ENCODE assay signal across 30 cellular contexts in genomic region chr15:72242775-72243370, GRCh38. TPM values are rescaled to one million over a fixed set of nuclear protein-coding genes. Genes with fewer than 3 reads are reported as not detected.
DNase-seq lines count a peak whose midpoint lies in the region; ATAC-seq and TF ChIP-seq lines count a peak whose summit lies in the region.
"Had no signal": no experiment of that assay in that cellular context is flagged by ENCODE, and none has a peak within 500 bp of the region (broad histone marks: within the 10 kb centered on the region; RNA-seq: fewer than 3 reads in every experiment).

No MANE protein-coding gene starts in this region.

- H3K36me3 Mint-ChIP-seq in activated CD8-positive, alpha-beta T cell treated with anti-CD3 and anti-CD28 coated beads for 36 hours (ENCODE audit: low read depth): peaks cover 33% of the 10 kb centered on the region
- peaks cover 27% of the 10 kb centered on the region for H3K36me3 Mint-ChIP-seq in activated CD8-positive, alpha-beta T cell treated with anti-CD3 and anti-CD28 coated beads, Interleukin-2, amount 10 ng/mL, durations not matched to agents 7 days and 5 days (ENCODE audit: low read depth)
- peaks cover 62% of the 10 kb centered on the region for H3K36me3 Mint-ChIP-seq in brain

- no peak for DNase-seq in activated CD8-positive, alpha-beta T cell treated with anti-CD3 and anti-CD28 coated beads for 36 hours
- no peak for DNase-seq in activated CD8-positive, alpha-beta T cell treated with anti-CD3 and anti-CD28 coated beads, Interleukin-2, amount 10 ng/mL, durations not matched to agents 7 days and 5 days
- DNase-seq in Right ventricle myocardium superior: no peak
- DNase-seq in stimulated activated naive CD4-positive, alpha-beta T cell (lab: John Stamatoyannopoulos, UW): no peak
- DNase-seq: 8988T; activated CD4-positive, alpha-beta T cell treated with anti-CD3 and anti-CD28 coated beads, Interleukin-2, amount 10 ng/mL, durations not matched to agents 7 days and 5 days; activated CD8-positive, alpha-beta memory T cell treated with anti-CD3 and anti-CD28 coated beads, Interleukin-2, amount 50 U/mL, for 48 hours; activated naive CD8-positive, alpha-beta T cell treated with anti-CD3 and anti-CD28 coated beads, Interleukin-2, amount 10 ng/mL, durations not matched to agents 7 days and 5 days; AML-193; COR-L47; effector CD8-positive, alpha-beta T cell; hypothalamus; IMR-90; NCI-H1436; NCI-H510A; NK-92 treated with Interleukin-12 subunit alpha and Interleukin-12 subunit beta, amount 100 ng/mL, for 24 hours; Peyer's patch; retina; stimulated activated CD4-positive, alpha-beta T cell treated with anti-CD3 and anti-CD28 coated beads, Interleukin-4, amount 100 ng/mL, for 1 hour; stimulated activated naive CD8-positive, alpha-beta T cell treated with anti-CD3 and anti-CD28 coated beads, Interleukin-15, Interleukin-2, amounts not matched to agents 100 U/mL and 50 U/mL, for 24 hours; tibial artery had no signal

- no peaks in the 10 kb centered on the region for H3K9me3 Mint-ChIP-seq in activated CD8-positive, alpha-beta T cell treated with anti-CD3 and anti-CD28 coated beads for 36 hours
- no peaks in the 10 kb centered on the region for H3K9me3 Mint-ChIP-seq in activated CD8-positive, alpha-beta T cell treated with anti-CD3 and anti-CD28 coated beads, Interleukin-2, amount 10 ng/mL, durations not matched to agents 7 days and 5 days (ENCODE audit: insufficient read depth)
- no peaks in the 10 kb centered on the region for H3K9me3 Mint-ChIP-seq in brain
- H3K9me3 Mint-ChIP-seq: activated CD4-positive, alpha-beta T cell treated with anti-CD3 and anti-CD28 coated beads, Interleukin-2, amount 10 ng/mL, durations not matched to agents 7 days and 5 days; activated naive CD8-positive, alpha-beta T cell treated with anti-CD3 and anti-CD28 coated beads, Interleukin-2, amount 10 ng/mL, durations not matched to agents 7 days and 5 days had no signal

- H3K27me3 Mint-ChIP-seq in activated CD8-positive, alpha-beta T cell treated with anti-CD3 and anti-CD28 coated beads for 36 hours: no peaks in the 10 kb centered on the region
- H3K27me3 Mint-ChIP-seq in activated CD8-positive, alpha-beta T cell treated with anti-CD3 and anti-CD28 coated beads, Interleukin-2, amount 10 ng/mL, durations not matched to agents 7 days and 5 days (ENCODE audit: low read depth): no peaks in the 10 kb centered on the region
- H3K27me3 Mint-ChIP-seq in brain: no peaks in the 10 kb centered on the region
- H3K27me3 Mint-ChIP-seq: activated CD4-positive, alpha-beta T cell treated with anti-CD3 and anti-CD28 coated beads, Interleukin-2, amount 10 ng/mL, durations not matched to agents 7 days and 5 days; activated naive CD8-positive, alpha-beta T cell treated with anti-CD3 and anti-CD28 coated beads, Interleukin-2, amount 10 ng/mL, durations not matched to agents 7 days and 5 days had no signal

- POLR2A ChIA-PET in activated CD8-positive, alpha-beta T cell treated with anti-CD3 and anti-CD28 coated beads for 36 hours (lab: Charles Lee): interaction anchor here (1.1 to 7.9 kb wide), 2 partner anchors 13 to 21 kb away, joined by 3 to 105 read pairs; partner anchors contain the start of gene PKM
- POLR2A ChIA-PET in activated CD8-positive, alpha-beta T cell treated with anti-CD3 and anti-CD28 coated beads, Interleukin-2, amount 10 ng/mL, durations not matched to agents 7 days and 5 days (lab: Charles Lee): interaction anchor here (7.1 kb wide), 1 partner anchor 14 kb away, joined by 58 read pairs; the partner anchor contains the start of gene PKM
- POLR2A ChIA-PET in HEK293 (lab: Yijun Ruan, JAX): interaction anchor here (0.6 to 6.9 kb wide), 4 partner anchors 12 to 21 kb away, joined by 3 to 66 read pairs (median 4); partner anchors contain the start of gene PKM

- peaks cover 13% of the 10 kb centered on the region for H3K4me1 Mint-ChIP-seq in activated CD8-positive, alpha-beta T cell treated with anti-CD3 and anti-CD28 coated beads for 36 hours (ENCODE audit: low read depth)
- peaks cover under 1% of the 10 kb centered on the region for H3K4me1 Mint-ChIP-seq in activated CD8-positive, alpha-beta T cell treated with anti-CD3 and anti-CD28 coated beads, Interleukin-2, amount 10 ng/mL, durations not matched to agents 7 days and 5 days (ENCODE audit: low read depth)
- peaks cover 4% of the 10 kb centered on the region for H3K4me1 Mint-ChIP-seq in brain

- CTCF ChIA-PET in activated CD8-positive, alpha-beta T cell treated with anti-CD3 and anti-CD28 coated beads for 36 hours (lab: Charles Lee): interaction anchor here (1.0 to 1.3 kb wide), 2 partner anchors 16 to 479 kb away, joined by 3 read pairs; no protein-coding TSS in a partner anchor
- CTCF ChIA-PET in activated CD8-positive, alpha-beta T cell treated with anti-CD3 and anti-CD28 coated beads, Interleukin-2, amount 10 ng/mL, durations not matched to agents 7 days and 5 days (lab: Charles Lee): interaction anchor here (1.2 to 1.3 kb wide), 2 partner anchors 16 to 17 kb away, joined by 3 read pairs; no protein-coding TSS in a partner anchor
- CTCF ChIA-PET in HEK293 (lab: Yijun Ruan, JAX): interaction anchor here (1.3 to 1.9 kb wide), 2 partner anchors 16 to 479 kb away, joined by 3 to 13 read pairs; no protein-coding TSS in a partner anchor

- no peak overlapping the region for H3K4me3 ChIP-seq in HEK293 (ENCODE audit: low read depth, low read length)
- no peak overlapping the region for H3K4me3 ChIP-seq in mesodermal cell (ENCODE audit: extremely low read depth, insufficient read depth, low read length, poor library complexity, severe bottlenecking)
- H3K4me3 ChIP-seq: esophagus muscularis mucosa, Peyer's patch, SJSA1, tibial artery had no signal

- H3K4me3 Mint-ChIP-seq in activated CD8-positive, alpha-beta T cell treated with anti-CD3 and anti-CD28 coated beads for 36 hours: no peak overlapping the region
- no peak overlapping the region for H3K4me3 Mint-ChIP-seq in activated CD8-positive, alpha-beta T cell treated with anti-CD3 and anti-CD28 coated beads, Interleukin-2, amount 10 ng/mL, durations not matched to agents 7 days and 5 days
- H3K4me3 Mint-ChIP-seq in brain: no peak overlapping the region
- H3K4me3 Mint-ChIP-seq: activated CD4-positive, alpha-beta T cell treated with anti-CD3 and anti-CD28 coated beads, Interleukin-2, amount 10 ng/mL, durations not matched to agents 7 days and 5 days; activated naive CD8-positive, alpha-beta T cell treated with anti-CD3 and anti-CD28 coated beads, Interleukin-2, amount 10 ng/mL, durations not matched to agents 7 days and 5 days had no signal

- intact Hi-C loops in activated CD8-positive, alpha-beta T cell treated with anti-CD3 and anti-CD28 coated beads for 36 hours (cut with micrococcal nuclease): no loop called here
- intact Hi-C loops in Right ventricle myocardium superior (cut with DNase I): no loop called here

- peaks cover 55 to 62% of the 10 kb centered on the region in 2 experiments for H3K36me3 ChIP-seq in HEK293 (ENCODE audit: control insufficient read depth in 2 of 2, insufficient read depth in 1 of 2, low read length in 2 of 2)
- peaks cover 78% of the 10 kb centered on the region for H3K36me3 ChIP-seq in mesodermal cell (ENCODE audit: control insufficient read depth, insufficient read depth, low read length)

- WGBS in mesodermal cell (ENCODE audit: insufficient coverage in 2 of 2), 2 experiments: 23 to 32% methylated on average over 1 to 2 of the region's 2 CpGs

- no peak for TF ChIP-seq CTCF in activated CD8-positive, alpha-beta T cell treated with anti-CD3 and anti-CD28 coated beads for 36 hours (IDR thresholded peaks at IDR 0.05)
- TF ChIP-seq CTCF in HEK293 (tag by site-specific recombination; IDR thresholded peaks at IDR 0.05) (no peak), brain (conservative IDR thresholded peaks at IDR 0.05) (no peak)

- no peaks in the 10 kb centered on the region for H3K9me3 ChIP-seq in HEK293 (ENCODE audit: control insufficient read depth, insufficient read depth, low read depth, low read length)
- no peaks in the 10 kb centered on the region for H3K9me3 ChIP-seq in mesodermal cell (ENCODE audit: control insufficient read depth, low read length)
- H3K9me3 ChIP-seq: esophagus muscularis mucosa, Peyer's patch, SJSA1, tibial artery had no signal

- H3K4me1 ChIP-seq in HEK293 (ENCODE audit: control insufficient read depth, insufficient read depth, low read length) (peaks cover 6% of the 10 kb centered on the region; the same call in 1 of the 2 replicates), mesodermal cell (ENCODE audit: control insufficient read depth, insufficient read depth, low read length, poor library complexity, severe bottlenecking) (peaks cover 8% of the 10 kb centered on the region)
- H3K4me1 ChIP-seq: Peyer's patch had no signal

- no peak for ATAC-seq in activated CD8-positive, alpha-beta T cell treated with anti-CD3 and anti-CD28 coated beads for 36 hours
- no peak for ATAC-seq in activated CD8-positive, alpha-beta T cell treated with anti-CD3 and anti-CD28 coated beads, Interleukin-2, amount 10 ng/mL, durations not matched to agents 7 days and 5 days
- no peak for ATAC-seq in HG03571 (IDR thresholded peaks at IDR 0.05; ENCODE audit: unreplicated experiment)
- no peak for ATAC-seq in Right ventricle myocardium superior (ENCODE audit: poor library complexity)
- ATAC-seq: stimulated activated naive CD8-positive, alpha-beta T cell treated with anti-CD3 and anti-CD28 coated beads, Interleukin-15, Interleukin-2, amounts not matched to agents 100 U/mL and 50 U/mL, for 24 hours had no signal

- H3K27ac Mint-ChIP-seq in activated CD8-positive, alpha-beta T cell treated with anti-CD3 and anti-CD28 coated beads for 36 hours: peak overlapping the region; percentile 27
- no peak overlapping the region for H3K27ac Mint-ChIP-seq in activated CD8-positive, alpha-beta T cell treated with anti-CD3 and anti-CD28 coated beads, Interleukin-2, amount 10 ng/mL, durations not matched to agents 7 days and 5 days
- H3K27ac Mint-ChIP-seq in brain: peak overlapping the region in 4 of 5 experiments; percentile 57 to 92 (median 86)
- H3K27ac Mint-ChIP-seq: activated CD4-positive, alpha-beta T cell treated with anti-CD3 and anti-CD28 coated beads, Interleukin-2, amount 10 ng/mL, durations not matched to agents 7 days and 5 days; activated naive CD8-positive, alpha-beta T cell treated with anti-CD3 and anti-CD28 coated beads, Interleukin-2, amount 10 ng/mL, durations not matched to agents 7 days and 5 days had no signal

- H3K27ac ChIP-seq in HEK293 (ENCODE audit: extremely low read depth, low read depth, low read length) (no peak overlapping the region; the same call in 1 of the 2 replicates), mesodermal cell (ENCODE audit: low read depth, low read length, severe bottlenecking) (peak overlapping the region; percentile 24)
- H3K27ac ChIP-seq: esophagus muscularis mucosa, Peyer's patch, SJSA1, tibial artery had no signal

RNA-seq across cellular contexts. Expression of gene PKM, which starts 11.9 kb away (rescaled TPM):
- total RNA-seq in activated CD8-positive, alpha-beta T cell treated with anti-CD3 and anti-CD28 coated beads for 36 hours: 1,000 to 10,000 TPM; 2,565 to 2,588 TPM
- 1,000 to 10,000 TPM; 1,272 to 1,311 TPM for total RNA-seq in activated CD8-positive, alpha-beta T cell treated with anti-CD3 and anti-CD28 coated beads, Interleukin-2, amount 10 ng/mL, durations not matched to agents 7 days and 5 days
- 979 TPM for polyA plus RNA-seq in brain (ENCODE audit: insufficient read depth, low read depth, low replicate concordance)
- 1,291 TPM for polyA plus RNA-seq in mesodermal cell (2013, experiment 1 of 2)
- 1,080 TPM for polyA plus RNA-seq in mesodermal cell (2013, experiment 2 of 2)
- 1,065 TPM for total RNA-seq in Right ventricle myocardium superior

RNA-seq across cellular contexts. Expression of gene PARP6, which starts 29.5 kb away (rescaled TPM):
- total RNA-seq in activated CD8-positive, alpha-beta T cell treated with anti-CD3 and anti-CD28 coated beads for 36 hours: 10 to 100 TPM; 48.7 to 50.1 TPM
- 10 to 100 TPM; 54.0 to 57.0 TPM for total RNA-seq in activated CD8-positive, alpha-beta T cell treated with anti-CD3 and anti-CD28 coated beads, Interleukin-2, amount 10 ng/mL, durations not matched to agents 7 days and 5 days
- polyA plus RNA-seq in brain (ENCODE audit: insufficient read depth, low read depth, low replicate concordance): 124 TPM
- polyA plus RNA-seq in mesodermal cell (2013, experiment 1 of 2): 39.9 TPM
- polyA plus RNA-seq in mesodermal cell (2013, experiment 2 of 2): 34.5 TPM
- total RNA-seq in Right ventricle myocardium superior: 37.2 TPM

RNA-seq across cellular contexts. Expression of gene GRAMD2A, which starts 45.3 kb away (rescaled TPM):
- not detected for total RNA-seq in activated CD8-positive, alpha-beta T cell treated with anti-CD3 and anti-CD28 coated beads for 36 hours
- total RNA-seq in activated CD8-positive, alpha-beta T cell treated with anti-CD3 and anti-CD28 coated beads, Interleukin-2, amount 10 ng/mL, durations not matched to agents 7 days and 5 days: under 1 TPM in 1 of 2 experiments, not detected in 1; 0.10 TPM
- polyA plus RNA-seq in brain (ENCODE audit: insufficient read depth, low read depth, low replicate concordance): 3.0 TPM
- polyA plus RNA-seq in mesodermal cell (2013, experiment 1 of 2): not detected
- 0.66 TPM for polyA plus RNA-seq in mesodermal cell (2013, experiment 2 of 2)
- not detected for total RNA-seq in Right ventricle myocardium superior
- total RNA-seq: activated CD4-positive, alpha-beta T cell treated with anti-CD3 and anti-CD28 coated beads, Interleukin-2, amount 10 ng/mL, durations not matched to agents 7 days and 5 days; activated naive CD8-positive, alpha-beta T cell treated with anti-CD3 and anti-CD28 coated beads, Interleukin-2, amount 10 ng/mL, durations not matched to agents 7 days and 5 days; lung microvascular endothelial cell; myocyte; osteocyte; SJSA1 had no signal
